ENCODE assay signal across 9 cellular contexts in the genomic region with DNA sequence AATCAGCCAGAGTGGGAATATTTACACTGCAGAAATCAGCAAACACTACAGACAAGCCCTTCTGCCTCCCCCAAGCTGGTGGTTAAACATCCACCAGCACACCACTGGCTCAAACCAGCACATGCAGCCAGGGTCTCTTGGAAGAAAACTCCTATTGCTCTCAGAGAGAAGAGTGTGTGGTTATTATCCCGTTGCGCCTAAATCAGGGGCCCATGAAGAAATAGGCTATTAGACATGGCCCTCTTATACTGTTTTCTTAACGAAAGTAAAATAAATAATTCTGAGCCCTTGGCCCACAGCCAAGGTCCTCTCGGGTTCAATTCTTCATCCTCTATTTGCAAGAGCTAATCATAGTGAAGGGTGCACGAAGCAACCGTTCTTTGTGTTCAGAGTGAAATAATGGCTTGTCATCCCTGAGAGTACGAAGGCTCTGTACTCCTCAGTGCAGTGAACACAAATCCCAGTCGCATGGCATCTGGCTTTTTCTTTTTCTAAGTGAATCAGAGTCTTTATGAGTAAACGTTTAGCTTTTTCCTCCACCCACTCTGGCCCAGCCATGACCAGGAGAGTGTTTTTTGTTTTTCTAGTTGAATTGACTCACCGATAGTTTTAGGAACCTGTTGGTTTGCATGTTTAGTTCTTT. TPM values are rescaled to one million over a fixed set of nuclear protein-coding genes. Genes with fewer than 3 reads are reported as not detected.
DNase-seq lines count a peak whose midpoint lies in the region; ATAC-seq and TF ChIP-seq lines count a peak whose summit lies in the region.
"Had no signal": no experiment of that assay in that cellular context is flagged by ENCODE, and none has a peak within 500 bp of the region (broad histone marks: within the 10 kb centered on the region; RNA-seq: fewer than 3 reads in every experiment).

No MANE protein-coding gene starts in this region.

- H3K4me1 ChIP-seq in GM23338 (ENCODE audit: insufficient read depth), result peaks cover 26% of the 10 kb centered on the region
- no peaks in the 10 kb centered on the region for H3K4me1 ChIP-seq in gastrocnemius medialis

- no peaks in the 10 kb centered on the region for H3K79me2 ChIP-seq in GM23338 (replicated peaks; ENCODE audit: insufficient read depth)

- H3K4me3 Mint-ChIP-seq in GM23338 (no peak overlapping the region), nephron (peak overlapping the region in 1 of 3 experiments; percentile 22)

- H3K9me3 Mint-ChIP-seq in GM23338 (no peaks in the 10 kb centered on the region), nephron (no peaks in the 10 kb centered on the region)

- H3K4me3 ChIP-seq in GM23338 (no peak overlapping the region), gastrocnemius medialis (no peak overlapping the region)

- H3F3A ChIP-seq in GM23338 (replicated peaks; ENCODE audit: low read depth), result 0 out of 2 replicates have a peak, but pooled peaks cover 6% of the 10 kb centered on the region

- DNase-seq in GM13976 (ENCODE audit: low spot score), result peak; percentile 46
- DNase-seq in GM23338 (ENCODE audit: low spot score), result no peak
- peak; percentile 46 for DNase-seq in NCI-H1105 (lab: John Stamatoyannopoulos, UW)
- DNase-seq in activated T-helper 9 cell treated with anti-CD3 and anti-CD28 coated beads, Interleukin-2, amount 50 U/mL, for 16 hours (ENCODE audit: low read depth), result peak; percentile 12
- DNase-seq in gastrocnemius medialis, result no peak
- no peak for DNase-seq in GM20000 (ENCODE audit: low spot score)

- TF ChIP-seq POLR2A in gastrocnemius medialis (IDR thresholded peaks at IDR 0.05), result no peak

- H3K4me2 ChIP-seq in GM23338, result no peak overlapping the region

- peak overlapping the region; percentile 98 for H2AFZ ChIP-seq in GM23338

- H3K4me1 Mint-ChIP-seq in GM23338 (peaks cover 19% of the 10 kb centered on the region), nephron (peaks cover 8% of the 10 kb centered on the region)

- H4K20me1 ChIP-seq in GM23338 (replicated peaks; ENCODE audit: insufficient read depth), result no peaks in the 10 kb centered on the region

- H3K27ac Mint-ChIP-seq in GM23338, result no peak overlapping the region
- peak overlapping the region; percentile 76 to 96 (median 85) for H3K27ac Mint-ChIP-seq in nephron

- TF ChIP-seq CTCF in GM13976 (IDR thresholded peaks at IDR 0.05; ENCODE audit: borderline replicate concordance, control extremely low read depth, extremely low read depth, insufficient read depth, missing control alignments) (no peak), GM23338 (conservative IDR thresholded peaks at IDR 0.05; ENCODE audit: low read depth in 2 of 2) (no peak), nephron (IDR thresholded peaks at IDR 0.05; ENCODE audit: unreplicated experiment in 3 of 3) (no peak), gastrocnemius medialis (IDR thresholded peaks at IDR 0.05 in 4 of 5, conservative IDR thresholded peaks at IDR 0.05 in 1 of 5) (no peak), GM20000 (IDR thresholded peaks at IDR 0.05; ENCODE audit: extremely low read depth, missing control alignments) (no peak)

- H3K36me3 ChIP-seq in GM23338 (ENCODE audit: insufficient read depth) (no peaks in the 10 kb centered on the region), gastrocnemius medialis (no peaks in the 10 kb centered on the region)
- H3K36me3 ChIP-seq: neutrophil had no signal

- no peaks in the 10 kb centered on the region for H3K36me3 Mint-ChIP-seq in GM23338 (ENCODE audit: low read depth)
- H3K36me3 Mint-ChIP-seq in nephron (ENCODE audit: low read depth), result no peaks in the 10 kb centered on the region

- no peaks in the 10 kb centered on the region for H3K9me2 ChIP-seq in GM23338 (ENCODE audit: insufficient read depth)

- in situ Hi-C loops in GM13976 (cut with MboI; ENCODE audit: low sequenced_read_pairs, unreplicated experiment), result no loop called here
- in situ Hi-C loops in gastrocnemius medialis (cut with MboI; ENCODE audit: low sequenced_read_pairs in 4 of 4), result no loop called here

- intact Hi-C loops in gastrocnemius medialis (cut with DNase I; ENCODE audit: low total_unique reads), result no loop called here

- H3K27me3 Mint-ChIP-seq in GM23338 (ENCODE audit: insufficient read depth, low read depth, poor library complexity) (peaks cover 8% of the 10 kb centered on the region), nephron (ENCODE audit: low read depth) (peaks cover 9% of the 10 kb centered on the region)

- no peak for ATAC-seq in GM23338
- no peak for ATAC-seq in GM18519 (IDR thresholded peaks at IDR 0.05; ENCODE audit: low FRiP score, unreplicated experiment)
- ATAC-seq in gastrocnemius medialis, result no peak

- no peak overlapping the region for H3K27ac ChIP-seq in GM23338 (ENCODE audit: low read depth)
- H3K27ac ChIP-seq in gastrocnemius medialis, result no peak overlapping the region
- H3K27ac ChIP-seq: neutrophil had no signal

- H3K9me3 ChIP-seq in gastrocnemius medialis, result no peaks in the 10 kb centered on the region
- H3K9me3 ChIP-seq: neutrophil had no signal

- H3K27me3 ChIP-seq in GM23338 (ENCODE audit: insufficient read depth), result no peaks in the 10 kb centered on the region
- H3K27me3 ChIP-seq in gastrocnemius medialis, result no peaks in the 10 kb centered on the region
- H3K27me3 ChIP-seq: neutrophil had no signal

TF ChIP-seq in GM23338, 12 proteins besides CTCF, POLR2A, EP300 and RAD21 (continues in another document):
- TF ChIP-seq NANOG (IDR thresholded peaks at IDR 0.05; ENCODE audit: borderline replicate concordance), result no peak
- TF ChIP-seq JUNB (IDR thresholded peaks at IDR 0.05; ENCODE audit: unreplicated experiment), result no peak
- TF ChIP-seq, protein P1, sequence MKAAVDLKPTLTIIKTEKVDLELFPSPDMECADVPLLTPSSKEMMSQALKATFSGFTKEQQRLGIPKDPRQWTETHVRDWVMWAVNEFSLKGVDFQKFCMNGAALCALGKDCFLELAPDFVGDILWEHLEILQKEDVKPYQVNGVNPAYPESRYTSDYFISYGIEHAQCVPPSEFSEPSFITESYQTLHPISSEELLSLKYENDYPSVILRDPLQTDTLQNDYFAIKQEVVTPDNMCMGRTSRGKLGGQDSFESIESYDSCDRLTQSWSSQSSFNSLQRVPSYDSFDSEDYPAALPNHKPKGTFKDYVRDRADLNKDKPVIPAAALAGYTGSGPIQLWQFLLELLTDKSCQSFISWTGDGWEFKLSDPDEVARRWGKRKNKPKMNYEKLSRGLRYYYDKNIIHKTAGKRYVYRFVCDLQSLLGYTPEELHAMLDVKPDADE (IDR thresholded peaks at IDR 0.05), result no peak
- no peak for TF ChIP-seq ZNF331 (CRISPR knock-in tag; IDR thresholded peaks at IDR 0.05; ENCODE audit: low read depth)

RNA-seq across cellular contexts. Expression of a gene that starts 33.4 kb away (rescaled TPM):
- 125 and 139 TPM in 2 replicates for total RNA-seq in GM23338 (2014; rRNA removed; shearing (Covaris generic))
- polyA plus RNA-seq in GM23338 (2016; fragmentation: Nextera tagmentation; extraction: Ambion mirVana), result 31.8 and 35.6 TPM in 2 replicates
- total RNA-seq in gastrocnemius medialis, result 1 to 10 TPM; 1.5 to 8.7 (median 4.3) TPM

Comparison
In these comparisons a context has a peak if more than half of its experiments do, and no peak if none do; other contexts are left out.
1. DNase-seq: peak in GM13976 (single experiment), NCI-H1105 (single experiment) and activated T-helper 9 cell treated with anti-CD3 and anti-CD28 coated beads, Interleukin-2, amount 50 U/mL, for 16 hours (single experiment); none in GM23338 (single experiment), gastrocnemius medialis (0 of 2) and GM20000 (single experiment).
2. RNA of a gene that starts 33.4 kb away (total RNA-seq): 125 to 139 TPM in GM23338; 1.5 to 8.7 TPM in gastrocnemius medialis; every median in the first group is over 10 times any median in the second.